14 cellular contexts compared by ENCODE assay signal in the genomic region with DNA sequence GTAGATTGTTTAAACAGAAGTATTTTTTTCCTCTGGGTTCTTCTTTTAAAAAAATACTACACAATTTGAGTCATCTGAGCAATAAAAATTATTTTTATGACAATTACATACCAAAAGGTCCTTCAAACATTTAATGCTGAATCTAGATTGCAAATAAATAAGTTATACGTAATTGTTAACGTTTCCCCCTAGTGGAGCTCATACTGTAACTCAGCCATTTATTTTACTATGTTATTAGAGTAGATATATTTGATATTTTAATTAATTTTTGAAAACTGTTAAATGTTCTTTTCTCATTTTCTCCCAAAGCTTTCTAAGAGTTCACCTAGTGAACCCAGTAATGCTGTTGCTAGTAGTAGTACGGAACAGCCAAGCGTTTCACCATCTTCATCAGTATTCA. TPM values are rescaled to one million over a fixed set of nuclear protein-coding genes. Genes with fewer than 3 reads are reported as not detected.
A peak's percentile ranks its signal among the peaks of the same experiment; 100 is the strongest.
DNase-seq lines count a peak whose midpoint lies in the region; ATAC-seq and TF ChIP-seq lines count a peak whose summit lies in the region.
"Had no signal": no experiment of that assay in that cellular context is flagged by ENCODE, and none has a peak within 500 bp of the region (broad histone marks: within the 10 kb centered on the region; RNA-seq: fewer than 3 reads in every experiment).

No MANE protein-coding gene starts in this region.

- no peaks in the 10 kb centered on the region for H3K4me1 ChIP-seq in DND-41 (ENCODE audit: insufficient read depth, low read length)
- no peaks in the 10 kb centered on the region for H3K4me1 ChIP-seq in mesenchymal stem cell (ENCODE audit: control insufficient read depth, insufficient read depth, low read depth, low read length)

- no peak overlapping the region for H4K91ac ChIP-seq in mesenchymal stem cell (ENCODE audit: low read length)

- H3K4ac ChIP-seq in mesenchymal stem cell (ENCODE audit: low read depth in 1 of 2, low read length in 2 of 2), result no peak overlapping the region

- H2AFZ ChIP-seq in DND-41 (ENCODE audit: low read depth, low read length), result no peak overlapping the region
- no peak overlapping the region for H2AFZ ChIP-seq in mesenchymal stem cell (ENCODE audit: low read depth, low read length)

- H3K36me3 ChIP-seq in DND-41 (ENCODE audit: insufficient read depth, low read length) (peaks cover 26% of the 10 kb centered on the region; the same call in 1 of the 2 replicates), mesenchymal stem cell (ENCODE audit: control insufficient read depth in 1 of 2, insufficient read depth in 2 of 2, low read depth in 1 of 2, low read length in 2 of 2) (peaks cover 10 to 41% of the 10 kb centered on the region in 2 experiments)

- no peak overlapping the region for H4K8ac ChIP-seq in mesenchymal stem cell (ENCODE audit: low read length)

- no peak overlapping the region for H2AK5ac ChIP-seq in mesenchymal stem cell (ENCODE audit: low read length, severe bottlenecking)

- H3K4me3 ChIP-seq in DND-41 (ENCODE audit: low read depth in 1 of 2, low read length in 2 of 2), result no peak overlapping the region
- no peak overlapping the region for H3K4me3 ChIP-seq in cardiac fibroblast (replicated peaks in 1 of 2; ENCODE audit: low read depth in 2 of 2, low read length in 2 of 2)
- no peak overlapping the region for H3K4me3 ChIP-seq in mesenchymal stem cell (ENCODE audit: insufficient read depth in 1 of 2, low read depth in 1 of 2, low read length in 2 of 2)
- H3K4me3 ChIP-seq: skin epidermis had no signal

- peak; percentile 29 for TF ChIP-seq CTCF in DND-41 (IDR thresholded peaks at IDR 0.05; ENCODE audit: borderline replicate concordance, extremely low read depth, low read length, poor library complexity, severe bottlenecking)
- peak; percentile 16 for TF ChIP-seq CTCF in cardiac fibroblast (IDR thresholded peaks at IDR 0.05; ENCODE audit: low read depth, low read length)

- H3K4me2 ChIP-seq in DND-41 (ENCODE audit: insufficient read depth, low read length) (no peak overlapping the region), mesenchymal stem cell (ENCODE audit: low read length, poor library complexity, severe bottlenecking) (no peak overlapping the region)

- no peaks in the 10 kb centered on the region for H4K20me1 ChIP-seq in DND-41 (ENCODE audit: insufficient read depth, low read length)

- no peak for DNase-seq in DND-41
- peak; percentile 35 to 61 for DNase-seq in Kasumi-1 (lab: John Stamatoyannopoulos, UW)
- peak; percentile 21 to 23 for DNase-seq in cardiac fibroblast (ENCODE audit: low read depth in 2 of 2)
- peak; percentile 7 for DNase-seq in mesenchymal stem cell
- no peak for DNase-seq in NCI-H187 (lab: John Stamatoyannopoulos, UW)
- DNase-seq in SKM-1 (lab: John Stamatoyannopoulos, UW; ENCODE audit: unreplicated experiment), result no peak
- DNase-seq: activated CD4-positive, alpha-beta memory T cell treated with anti-CD3 and anti-CD28 coated beads, Interleukin-2, amount 10 ng/mL, durations not matched to agents 7 days and 5 days; CD8-positive, alpha-beta memory T cell; MV-4-11; NCI-H345; nucleus accumbens had no signal

- H3K14ac ChIP-seq in mesenchymal stem cell (ENCODE audit: low read length in 2 of 2), result no peak overlapping the region

- no peak overlapping the region for H2BK15ac ChIP-seq in mesenchymal stem cell (ENCODE audit: low read depth, poor library complexity, severe bottlenecking)

- H3K79me1 ChIP-seq in mesenchymal stem cell (replicated peaks; ENCODE audit: low read length, poor library complexity, severe bottlenecking), result no peaks in the 10 kb centered on the region

- H3K27ac ChIP-seq in DND-41 (ENCODE audit: low read length), result no peak overlapping the region
- no peak overlapping the region for H3K27ac ChIP-seq in mesenchymal stem cell (ENCODE audit: low read length, poor library complexity, severe bottlenecking)
- H3K27ac ChIP-seq: epithelial cell of prostate, skin epidermis had no signal

- WGBS in mesenchymal stem cell, result 100% methylated on average over 1 of the region's 4 CpGs

- H3K9me3 ChIP-seq in DND-41 (ENCODE audit: insufficient read depth, low read length, severe bottlenecking), result no peaks in the 10 kb centered on the region
- H3K9me3 ChIP-seq in mesenchymal stem cell (ENCODE audit: control insufficient read depth, low read length), result no peaks in the 10 kb centered on the region

- H3K9ac ChIP-seq in DND-41 (ENCODE audit: low read depth, low read length) (no peak overlapping the region), mesenchymal stem cell (ENCODE audit: low read length) (no peak overlapping the region)

- ATAC-seq in DND-41 (ENCODE audit: insufficient read depth, low read depth), result no peak
- no peak for ATAC-seq in HG03521 (IDR thresholded peaks at IDR 0.05; ENCODE audit: unreplicated experiment)

- H2BK12ac ChIP-seq in mesenchymal stem cell (ENCODE audit: low read length in 2 of 2), result no peak overlapping the region

- H3K79me2 ChIP-seq in DND-41 (ENCODE audit: insufficient read depth, low read length), result no peaks in the 10 kb centered on the region

- no peak overlapping the region for H2BK120ac ChIP-seq in mesenchymal stem cell (ENCODE audit: low read depth, low read length)

- H3K18ac ChIP-seq in mesenchymal stem cell (ENCODE audit: low read depth in 1 of 2, low read length in 2 of 2), result no peak overlapping the region

- H3K27me3 ChIP-seq in DND-41 (ENCODE audit: insufficient read depth, low read length, poor library complexity), result no peaks in the 10 kb centered on the region
- H3K27me3 ChIP-seq in mesenchymal stem cell (ENCODE audit: control insufficient read depth in 1 of 2, insufficient read depth in 1 of 2, low read length in 2 of 2), result no peaks in the 10 kb centered on the region

- H3K23ac ChIP-seq in mesenchymal stem cell (ENCODE audit: low read length in 2 of 2), result no peak overlapping the region

- H2BK5ac ChIP-seq in mesenchymal stem cell (ENCODE audit: low read depth, low read length, poor library complexity, severe bottlenecking), result no peak overlapping the region

RNA-seq across cellular contexts. Expression of gene ZMYM1, which starts 33.5 kb away (rescaled TPM):
- 6.8 TPM for polyA plus RNA-seq in mesenchymal stem cell (2013, experiment 1 of 2)
- 7.2 TPM for polyA plus RNA-seq in mesenchymal stem cell (2013, experiment 2 of 2)

Comparison
In these comparisons a context has a peak if more than half of its experiments do, and no peak if none do; other contexts are left out.
1. DNase-seq: peak in Kasumi-1 (2 of 2), cardiac fibroblast (2 of 2) and mesenchymal stem cell (single experiment); none in DND-41 (single experiment), NCI-H187 (0 of 2) and SKM-1 (single experiment).